ENCODE assay signal across 1 cellular context in the genomic region with DNA sequence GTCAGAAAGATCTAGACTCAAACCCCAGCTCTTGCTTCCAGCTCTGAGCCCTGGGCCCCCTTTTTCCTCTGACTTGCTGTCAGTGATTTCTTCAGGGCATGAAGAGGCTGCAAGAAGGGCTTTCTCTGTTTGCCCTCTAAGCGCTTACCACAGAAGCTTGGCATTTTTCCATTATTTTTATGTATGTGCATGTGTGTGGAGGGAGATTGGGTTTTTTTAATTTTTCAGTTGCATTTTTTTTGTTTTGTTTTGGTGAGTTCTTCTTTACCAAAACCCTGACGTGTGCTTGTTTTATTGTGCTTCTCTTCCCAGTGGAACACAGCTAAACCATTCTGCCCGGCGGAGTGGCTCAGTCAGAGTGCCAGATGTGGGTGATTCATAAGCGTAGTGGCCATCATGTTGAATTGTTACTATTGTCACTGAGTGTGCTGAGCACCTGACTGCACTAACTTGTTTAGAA.
TF ChIP-seq lines count a peak whose summit lies in the region.

No MANE protein-coding gene starts in this region.

TF ChIP-seq in GM23338, 12 proteins besides CTCF, POLR2A, EP300 and RAD21 (continued from another document):
- TF ChIP-seq, protein P1, sequence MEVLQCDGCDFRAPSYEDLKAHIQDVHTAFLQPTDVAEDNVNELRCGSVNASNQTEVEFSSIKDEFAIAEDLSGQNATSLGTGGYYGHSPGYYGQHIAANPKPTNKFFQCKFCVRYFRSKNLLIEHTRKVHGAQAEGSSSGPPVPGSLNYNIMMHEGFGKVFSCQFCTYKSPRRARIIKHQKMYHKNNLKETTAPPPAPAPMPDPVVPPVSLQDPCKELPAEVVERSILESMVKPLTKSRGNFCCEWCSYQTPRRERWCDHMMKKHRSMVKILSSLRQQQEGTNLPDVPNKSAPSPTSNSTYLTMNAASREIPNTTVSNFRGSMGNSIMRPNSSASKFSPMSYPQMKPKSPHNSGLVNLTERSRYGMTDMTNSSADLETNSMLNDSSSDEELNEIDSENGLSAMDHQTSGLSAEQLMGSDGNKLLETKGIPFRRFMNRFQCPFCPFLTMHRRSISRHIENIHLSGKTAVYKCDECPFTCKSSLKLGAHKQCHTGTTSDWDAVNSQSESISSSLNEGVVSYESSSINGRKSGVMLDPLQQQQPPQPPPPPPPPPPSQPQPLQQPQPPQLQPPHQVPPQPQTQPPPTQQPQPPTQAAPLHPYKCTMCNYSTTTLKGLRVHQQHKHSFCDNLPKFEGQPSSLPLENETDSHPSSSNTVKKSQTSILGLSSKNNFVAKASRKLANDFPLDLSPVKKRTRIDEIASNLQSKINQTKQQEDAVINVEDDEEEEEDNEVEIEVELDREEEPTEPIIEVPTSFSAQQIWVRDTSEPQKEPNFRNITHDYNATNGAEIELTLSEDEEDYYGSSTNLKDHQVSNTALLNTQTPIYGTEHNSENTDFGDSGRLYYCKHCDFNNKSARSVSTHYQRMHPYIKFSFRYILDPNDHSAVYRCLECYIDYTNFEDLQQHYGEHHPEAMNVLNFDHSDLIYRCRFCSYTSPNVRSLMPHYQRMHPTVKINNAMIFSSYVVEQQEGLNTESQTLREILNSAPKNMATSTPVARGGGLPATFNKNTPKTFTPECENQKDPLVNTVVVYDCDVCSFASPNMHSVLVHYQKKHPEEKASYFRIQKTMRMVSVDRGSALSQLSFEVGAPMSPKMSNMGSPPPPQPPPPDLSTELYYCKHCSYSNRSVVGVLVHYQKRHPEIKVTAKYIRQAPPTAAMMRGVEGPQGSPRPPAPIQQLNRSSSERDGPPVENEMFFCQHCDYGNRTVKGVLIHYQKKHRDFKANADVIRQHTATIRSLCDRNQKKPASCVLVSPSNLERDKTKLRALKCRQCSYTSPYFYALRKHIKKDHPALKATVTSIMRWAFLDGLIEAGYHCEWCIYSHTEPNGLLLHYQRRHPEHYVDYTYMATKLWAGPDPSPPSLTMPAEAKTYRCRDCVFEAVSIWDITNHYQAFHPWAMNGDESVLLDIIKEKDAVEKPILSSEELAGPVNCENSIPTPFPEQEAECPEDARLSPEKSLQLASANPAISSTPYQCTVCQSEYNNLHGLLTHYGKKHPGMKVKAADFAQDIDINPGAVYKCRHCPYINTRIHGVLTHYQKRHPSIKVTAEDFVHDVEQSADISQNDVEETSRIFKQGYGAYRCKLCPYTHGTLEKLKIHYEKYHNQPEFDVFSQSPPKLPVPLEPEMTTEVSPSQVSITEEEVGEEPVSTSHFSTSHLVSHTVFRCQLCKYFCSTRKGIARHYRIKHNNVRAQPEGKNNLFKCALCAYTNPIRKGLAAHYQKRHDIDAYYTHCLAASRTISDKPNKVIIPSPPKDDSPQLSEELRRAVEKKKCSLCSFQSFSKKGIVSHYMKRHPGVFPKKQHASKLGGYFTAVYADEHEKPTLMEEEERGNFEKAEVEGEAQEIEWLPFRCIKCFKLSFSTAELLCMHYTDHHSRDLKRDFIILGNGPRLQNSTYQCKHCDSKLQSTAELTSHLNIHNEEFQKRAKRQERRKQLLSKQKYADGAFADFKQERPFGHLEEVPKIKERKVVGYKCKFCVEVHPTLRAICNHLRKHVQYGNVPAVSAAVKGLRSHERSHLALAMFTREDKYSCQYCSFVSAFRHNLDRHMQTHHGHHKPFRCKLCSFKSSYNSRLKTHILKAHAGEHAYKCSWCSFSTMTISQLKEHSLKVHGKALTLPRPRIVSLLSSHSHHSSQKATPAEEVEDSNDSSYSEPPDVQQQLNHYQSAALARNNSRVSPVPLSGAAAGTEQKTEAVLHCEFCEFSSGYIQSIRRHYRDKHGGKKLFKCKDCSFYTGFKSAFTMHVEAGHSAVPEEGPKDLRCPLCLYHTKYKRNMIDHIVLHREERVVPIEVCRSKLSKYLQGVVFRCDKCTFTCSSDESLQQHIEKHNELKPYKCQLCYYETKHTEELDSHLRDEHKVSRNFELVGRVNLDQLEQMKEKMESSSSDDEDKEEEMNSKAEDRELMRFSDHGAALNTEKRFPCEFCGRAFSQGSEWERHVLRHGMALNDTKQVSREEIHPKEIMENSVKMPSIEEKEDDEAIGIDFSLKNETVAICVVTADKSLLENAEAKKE (CRISPR knock-in tag; IDR thresholded peaks at IDR 0.05) = no peak
- TF ChIP-seq CREB1 (CRISPR knock-in tag; IDR thresholded peaks at IDR 0.05; ENCODE audit: low read depth) (no peak), POLR2AphosphoS5 (IDR thresholded peaks at IDR 0.05; ENCODE audit: low read depth) (no peak), ZNF331 (CRISPR knock-in tag; IDR thresholded peaks at IDR 0.05; ENCODE audit: low read depth) (no peak), EZH2phosphoT487 (IDR thresholded peaks at IDR 0.05; ENCODE audit: unreplicated experiment) (no peak), STAT1 (IDR thresholded peaks at IDR 0.05; ENCODE audit: unreplicated experiment) (no peak)
